In the genomic region with DNA sequence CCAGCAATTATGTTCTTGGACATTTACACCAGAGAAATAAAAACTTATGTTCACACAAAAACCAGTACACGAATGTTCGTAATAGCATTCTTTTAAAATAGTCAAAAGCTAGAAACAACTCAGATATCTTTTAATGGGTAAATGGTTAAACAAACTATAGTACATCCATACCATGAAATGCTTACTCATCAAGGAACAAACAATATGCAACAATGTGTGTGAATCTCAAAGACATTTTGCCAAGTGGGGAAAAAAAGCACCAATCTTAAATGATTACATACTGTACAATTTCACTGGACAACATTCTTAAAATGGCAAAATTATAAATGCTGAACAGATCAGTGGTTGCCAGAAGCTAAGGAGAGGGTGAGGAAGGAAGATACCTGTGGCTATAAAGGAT, we compare ENCODE assay signal across 15 cellular contexts.
"Had no signal": no experiment of that assay in that cellular context is flagged by ENCODE, and none has a peak within 500 bp of the region (broad histone marks: within the 10 kb centered on the region; RNA-seq: fewer than 3 reads in every experiment).

No MANE protein-coding gene starts in this region.

- ATAC-seq: heart left ventricle, psoas muscle, sciatic nerve had no signal

- H3K4me1 Mint-ChIP-seq: nephron had no signal

- H3K36me3 ChIP-seq: cardiac muscle cell, thyroid gland had no signal

- H3K4me2 ChIP-seq: SK-N-SH had no signal

- H3K27ac Mint-ChIP-seq: nephron had no signal

- DNase-seq: activated CD8-positive, alpha-beta memory T cell treated with anti-CD3 and anti-CD28 coated beads, Interleukin-2, amount 50 U/mL, for 4 hours; aorta; heart left ventricle; psoas muscle; SK-N-SH; stimulated activated CD4-positive, alpha-beta T cell treated with anti-CD3 and anti-CD28 coated beads, Interleukin-12 subunit alpha, Interleukin-12 subunit beta, amount 100 ng/mL, for 4 hours; stimulated activated CD8-positive, alpha-beta memory T cell treated with anti-CD3 and anti-CD28 coated beads, Interleukin-4, amount 100 ng/mL, for 48 hours; thyroid gland had no signal

- H3K4me1 ChIP-seq: heart left ventricle, psoas muscle, thyroid gland had no signal

- H3K27me3 ChIP-seq: cardiac muscle cell, heart left ventricle, thyroid gland had no signal

- H3K4me3 ChIP-seq: cardiac muscle cell, heart left ventricle, psoas muscle, thyroid gland had no signal

- H3K9me2 ChIP-seq: SK-N-SH had no signal

- H3K9ac ChIP-seq: SK-N-SH had no signal

- H3K27ac ChIP-seq: cardiac muscle cell, heart left ventricle, psoas muscle, thyroid gland had no signal

- H3K9me3 Mint-ChIP-seq: activated naive CD4-positive, alpha-beta T cell treated with anti-CD3 and anti-CD28 coated beads, Interleukin-2, amount 50 U/mL, for 72 hours had no signal

- FAIRE-seq: colon, islet of Langerhans, urothelium cell line had no signal

- H3K4me3 Mint-ChIP-seq: nephron had no signal

- H3K9me3 ChIP-seq: SK-N-SH, thyroid gland had no signal
